8 cellular contexts compared by ENCODE assay signal in genomic region chr21:31180256-31181088, GRCh38.
DNase-seq lines count a peak whose midpoint lies in the region; ATAC-seq, FAIRE-seq and TF ChIP-seq lines count a peak whose summit lies in the region.

No MANE protein-coding gene starts in this region.

- no peak overlapping the region for H3K27ac ChIP-seq in keratinocyte (ENCODE audit: control insufficient read depth, insufficient read depth, low read length)

- no peaks in the 10 kb centered on the region for H4K20me1 ChIP-seq in keratinocyte (ENCODE audit: control insufficient read depth, extremely low read depth, insufficient read depth, low read length)

- FAIRE-seq in GM18507 (lab: Jason Lieb, UNC) (peak; percentile 41), keratinocyte (lab: Jason Lieb, UNC) (no peak)

- no peak overlapping the region for H3K4me3 ChIP-seq in BJ (ENCODE audit: low read depth, low read length)
- no peak overlapping the region for H3K4me3 ChIP-seq in keratinocyte (ENCODE audit: control insufficient read depth in 2 of 3, extremely low read depth in 1 of 3, insufficient read depth in 2 of 3, low read depth in 1 of 3, low read length in 3 of 3)

- no peak overlapping the region for H2AFZ ChIP-seq in keratinocyte (ENCODE audit: control insufficient read depth, low read length)

- no peak for DNase-seq in BJ (ENCODE audit: low read depth)
- no peak for DNase-seq in GM18507 (ENCODE audit: extremely low spot score, insufficient read length, low read depth)
- peak; percentile 9 for DNase-seq in NCI-H226
- DNase-seq in astrocyte of the hippocampus (ENCODE audit: low read depth, low spot score): peak; percentile 66
- DNase-seq in keratinocyte (ENCODE audit: low read depth, low spot score): no peak

- H3K4me1 ChIP-seq in keratinocyte (ENCODE audit: control insufficient read depth, extremely low read depth, insufficient read depth, low read length): no peaks in the 10 kb centered on the region

- CTCF ChIA-PET in BJ (lab: Yijun Ruan, JAX): interaction anchor here (0.7 to 5.3 kb wide), 6 partner anchors 9 to 82 kb away, joined by 3 to 32 read pairs (median 6); no protein-coding TSS in a partner anchor

- H3K79me2 ChIP-seq in keratinocyte (ENCODE audit: control insufficient read depth, insufficient read depth, low read length): no peaks in the 10 kb centered on the region

- ATAC-seq in GM18517 (IDR thresholded peaks at IDR 0.05; ENCODE audit: unreplicated experiment) (no peak), GM21447 (IDR thresholded peaks at IDR 0.05; ENCODE audit: unreplicated experiment) (no peak), GM18873 (IDR thresholded peaks at IDR 0.05; ENCODE audit: low FRiP score, unreplicated experiment) (no peak)

- H3K9me1 ChIP-seq in keratinocyte (ENCODE audit: control insufficient read depth, extremely low read depth, insufficient read depth, low read length): no peaks in the 10 kb centered on the region

- peak; percentile 54 for TF ChIP-seq CTCF in BJ (IDR thresholded peaks at IDR 0.05; ENCODE audit: insufficient read depth, low read depth, low read length)
- peak; percentile 7 to 55 (median 18) for TF ChIP-seq CTCF in keratinocyte (optimal IDR thresholded peaks at IDR 0.05 in 1 of 3, IDR thresholded peaks at IDR 0.05 in 1 of 3, conservative IDR thresholded peaks at IDR 0.05 in 1 of 3; ENCODE audit: extremely low read depth in 1 of 3, insufficient read depth in 2 of 3, low read length in 3 of 3)

- H3K9me3 ChIP-seq in keratinocyte (ENCODE audit: control insufficient read depth, low read depth, low read length): no peaks in the 10 kb centered on the region

- dilution Hi-C loops in keratinocyte (cut with MboI; ENCODE audit: extremely low pct_ligation_motif_present, low sequenced_read_pairs): no loop called here

- no peaks in the 10 kb centered on the region for H3K27me3 ChIP-seq in BJ (ENCODE audit: control insufficient read depth, insufficient read depth, low read length)
- H3K27me3 ChIP-seq in keratinocyte (ENCODE audit: control insufficient read depth, extremely low read depth, insufficient read depth, low read length): no peaks in the 10 kb centered on the region

- POLR2A ChIA-PET in BJ (lab: Charles Lee): no interaction called here

- no peak overlapping the region for H3K9ac ChIP-seq in keratinocyte (ENCODE audit: control insufficient read depth, extremely low read depth, insufficient read depth, low read length)

- H3K36me3 ChIP-seq in BJ (ENCODE audit: control insufficient read depth, insufficient read depth, low read length) (no peaks in the 10 kb centered on the region), keratinocyte (ENCODE audit: control insufficient read depth in 2 of 2, extremely low read depth in 1 of 2, insufficient read depth in 2 of 2, low read length in 2 of 2) (no peaks in the 10 kb centered on the region)

- H3K4me2 ChIP-seq in keratinocyte (ENCODE audit: control insufficient read depth, extremely low read depth, insufficient read depth, low read depth, low read length): no peak overlapping the region

Comparison
In these comparisons a context has a peak if more than half of its experiments do, and no peak if none do; other contexts are left out.
1. DNase-seq: peak in NCI-H226 (single experiment) and astrocyte of the hippocampus (single experiment); none in BJ (single experiment), GM18507 (single experiment) and keratinocyte (single experiment).